ENCODE assay signal across 8 cellular contexts in genomic region chr1:12229835-12230548, GRCh38. TPM values are rescaled to one million over a fixed set of nuclear protein-coding genes. Genes with fewer than 3 reads are reported as not detected.
DNase-seq lines count a peak whose midpoint lies in the region; ATAC-seq, FAIRE-seq and TF ChIP-seq lines count a peak whose summit lies in the region.

A gene with protein sequence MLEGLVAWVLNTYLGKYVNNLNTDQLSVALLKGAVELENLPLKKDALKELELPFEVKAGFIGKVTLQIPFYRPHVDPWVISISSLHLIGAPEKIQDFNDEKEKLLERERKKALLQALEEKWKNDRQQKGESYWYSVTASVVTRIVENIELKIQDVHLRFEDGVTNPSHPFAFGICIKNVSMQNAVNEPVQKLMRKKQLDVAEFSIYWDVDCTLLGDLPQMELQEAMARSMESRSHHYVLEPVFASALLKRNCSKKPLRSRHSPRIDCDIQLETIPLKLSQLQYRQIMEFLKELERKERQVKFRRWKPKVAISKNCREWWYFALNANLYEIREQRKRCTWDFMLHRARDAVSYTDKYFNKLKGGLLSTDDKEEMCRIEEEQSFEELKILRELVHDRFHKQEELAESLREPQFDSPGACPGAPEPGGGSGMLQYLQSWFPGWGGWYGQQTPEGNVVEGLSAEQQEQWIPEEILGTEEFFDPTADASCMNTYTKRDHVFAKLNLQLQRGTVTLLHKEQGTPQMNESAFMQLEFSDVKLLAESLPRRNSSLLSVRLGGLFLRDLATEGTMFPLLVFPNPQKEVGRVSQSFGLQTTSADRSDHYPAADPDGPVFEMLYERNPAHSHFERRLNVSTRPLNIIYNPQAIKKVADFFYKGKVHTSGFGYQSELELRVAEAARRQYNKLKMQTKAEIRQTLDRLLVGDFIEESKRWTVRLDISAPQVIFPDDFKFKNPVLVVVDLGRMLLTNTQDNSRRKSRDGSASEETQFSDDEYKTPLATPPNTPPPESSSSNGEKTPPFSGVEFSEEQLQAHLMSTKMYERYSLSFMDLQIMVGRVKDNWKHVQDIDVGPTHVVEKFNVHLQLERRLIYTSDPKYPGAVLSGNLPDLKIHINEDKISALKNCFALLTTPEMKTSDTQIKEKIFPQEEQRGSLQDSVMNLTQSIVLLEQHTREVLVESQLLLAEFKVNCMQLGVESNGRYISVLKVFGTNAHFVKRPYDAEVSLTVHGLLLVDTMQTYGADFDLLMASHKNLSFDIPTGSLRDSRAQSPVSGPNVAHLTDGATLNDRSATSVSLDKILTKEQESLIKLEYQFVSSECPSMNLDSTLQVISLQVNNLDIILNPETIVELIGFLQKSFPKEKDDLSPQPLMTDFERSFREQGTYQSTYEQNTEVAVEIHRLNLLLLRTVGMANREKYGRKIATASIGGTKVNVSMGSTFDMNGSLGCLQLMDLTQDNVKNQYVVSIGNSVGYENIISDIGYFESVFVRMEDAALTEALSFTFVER (N-terminal part only) (plus strand): TSS chr1:12230030. CDS start chr1:12234267, 4,237 bp downstream.

- H3K4me1 ChIP-seq in kidney (ENCODE audit: control insufficient read depth in 1 of 2, insufficient read depth in 1 of 2, low read depth in 1 of 2, low read length in 2 of 2), result peaks cover 0 to 5% of the 10 kb centered on the region in 2 donors

- no peaks in the 10 kb centered on the region for H3K36me3 ChIP-seq in kidney (ENCODE audit: control insufficient read depth in 1 of 2, insufficient read depth in 2 of 2, low read length in 2 of 2)

- TF ChIP-seq CTCF in kidney (IDR thresholded peaks at IDR 0.05; ENCODE audit: borderline replicate concordance, extremely low read depth, insufficient read depth), result peak; percentile 92

- H3K4me3 ChIP-seq in kidney (ENCODE audit: low read length in 2 of 2), result peak within 1 kb of the TSS; percentile 93 to 97

- H3K27ac ChIP-seq in kidney (ENCODE audit: low read depth in 2 of 2, low read length in 2 of 2), result peak within 1 kb of the TSS; percentile 79 to 86

- H3K9me3 ChIP-seq in kidney (ENCODE audit: control insufficient read depth in 1 of 2, low read length in 2 of 2), result no peaks in the 10 kb centered on the region

- intact Hi-C loops in kidney (cut with DNase I), result no loop called here

- ATAC-seq in HG02852 (IDR thresholded peaks at IDR 0.05; ENCODE audit: unreplicated experiment), result peak; percentile 73
- ATAC-seq in activated CD4-positive, CD25-positive, alpha-beta regulatory T cell treated with anti-CD3 and anti-CD28 coated beads, Interleukin-2, amount 50 U/mL, for 24 hours, result peak; percentile 93 to 97

- no peak for FAIRE-seq in kidney (lab: Jason Lieb, UNC)

- DNase-seq in NCI-H2107 (lab: John Stamatoyannopoulos, UW) (peak; percentile 68), NCI-H2107 treated with DMSO at 0.1 percent for 48 hours (lab: John Stamatoyannopoulos, UW; ENCODE audit: unreplicated experiment) (no peak), NCI-H2227 (lab: John Stamatoyannopoulos, UW; ENCODE audit: unreplicated experiment) (peak; percentile 92), cerebellar cortex (ENCODE audit: low spot score) (peak; percentile 70), kidney (peak; percentile 95)
- peak; percentile 90 for DNase-seq in stimulated activated CD4-positive, alpha-beta T cell treated with anti-CD3 and anti-CD28 coated beads, Interleukin-15, amount 100 ng/mL, for 24 hours

- H3K9ac ChIP-seq in kidney (ENCODE audit: low read length in 2 of 2), result peak within 1 kb of the TSS; percentile 90 to 95

RNA-seq across cellular contexts. Expression of the gene that starts here (rescaled TPM):
- total RNA-seq in kidney, result 75.8 TPM
- polyA plus RNA-seq in kidney (ENCODE audit: insufficient read depth, low read depth, low replicate concordance), result 19.4 TPM
